9 cellular contexts compared by ENCODE assay signal in genomic region chr1:61053281-61053711, GRCh38. TPM values are rescaled to one million over a fixed set of nuclear protein-coding genes. Genes with fewer than 3 reads are reported as not detected.
DNase-seq lines count a peak whose midpoint lies in the region; ATAC-seq, FAIRE-seq and TF ChIP-seq lines count a peak whose summit lies in the region.
"Had no signal": no experiment of that assay in that cellular context is flagged by ENCODE, and none has a peak within 500 bp of the region (broad histone marks: within the 10 kb centered on the region; RNA-seq: fewer than 3 reads in every experiment).

No MANE protein-coding gene starts in this region.

- FAIRE-seq in small intestine (lab: Jason Lieb, UNC): no peak
- FAIRE-seq: TTC549 had no signal

- H3K36me3 ChIP-seq in thyroid gland (no peaks in the 10 kb centered on the region), small intestine (ENCODE audit: control insufficient read depth in 2 of 2, insufficient read depth in 2 of 2, low read length in 2 of 2) (no peaks in the 10 kb centered on the region)

- intact Hi-C loops in thyroid gland (cut with DNase I): loop anchor here (2.0 to 5.0 kb wide), 3 partner anchors 30 to 399 kb away; partner anchors contain the start of gene NFIA

- peaks cover 39% of the 10 kb centered on the region for H3K4me1 Mint-ChIP-seq in activated T-cell treated with anti-CD3 and anti-CD28 coated beads, Interleukin-2, amount 50 U/mL, for 4 hours (ENCODE audit: low read depth)

- WGBS in thyroid gland, 2 donors: 18% methylated on average over 6 of the region's 6 CpGs
- 26 to 30% (median 28%) methylated on average over 6 of the region's 6 CpGs for WGBS in small intestine, 3 donors

- H3K27me3 ChIP-seq in thyroid gland: no peaks in the 10 kb centered on the region
- peaks cover 0 to 3% of the 10 kb centered on the region in 2 donors for H3K27me3 ChIP-seq in small intestine (ENCODE audit: control insufficient read depth in 2 of 2, insufficient read depth in 2 of 2, low read length in 2 of 2)

- no peak for TF ChIP-seq CTCF in thyroid gland (IDR thresholded peaks at IDR 0.05)

- peak overlapping the region in 2 of 3 donors; percentile 28 to 39 for H3K4me3 ChIP-seq in thyroid gland (replicated peaks in 1 of 3)
- H3K4me3 ChIP-seq in small intestine (ENCODE audit: low read depth in 1 of 2, low read length in 2 of 2): peak overlapping the region in 1 of 2 donors; percentile 40

- no peak for TF ChIP-seq POLR2A in thyroid gland (IDR thresholded peaks at IDR 0.05)

- H3K9me3 ChIP-seq in thyroid gland: no peaks in the 10 kb centered on the region
- no peaks in the 10 kb centered on the region for H3K9me3 ChIP-seq in small intestine (ENCODE audit: control insufficient read depth, low read depth)

- no peak for ATAC-seq in activated T-cell treated with anti-CD3 and anti-CD28 coated beads, Interleukin-2, amount 50 U/mL, for 4 hours
- ATAC-seq in GM18909 (IDR thresholded peaks at IDR 0.05; ENCODE audit: poor library complexity, unreplicated experiment): no peak

- no peaks in the 10 kb centered on the region for H3K9me3 Mint-ChIP-seq in activated T-cell treated with anti-CD3 and anti-CD28 coated beads, Interleukin-2, amount 50 U/mL, for 4 hours

- no peaks in the 10 kb centered on the region for H3K36me3 Mint-ChIP-seq in activated T-cell treated with anti-CD3 and anti-CD28 coated beads, Interleukin-2, amount 50 U/mL, for 4 hours (ENCODE audit: insufficient read depth)

- DNase-seq in activated T-cell treated with anti-CD3 and anti-CD28 coated beads, Interleukin-2, amount 50 U/mL, for 4 hours: no peak
- DNase-seq in activated T-cell treated with anti-CD3 and anti-CD28 coated beads, Interleukin-2, amount 50 U/mL, for 1 hour: no peak
- DNase-seq in caudate nucleus (lab: John Stamatoyannopoulos, UW): no peak
- DNase-seq in medulla oblongata (ENCODE audit: extremely low spot score): peak; percentile 45
- DNase-seq in thyroid gland: no peak
- no peak for DNase-seq in small intestine
- no peak for DNase-seq in hepatic stellate cell (ENCODE audit: low spot score)

- peak overlapping the region; percentile 79 for H3K4me3 Mint-ChIP-seq in activated T-cell treated with anti-CD3 and anti-CD28 coated beads, Interleukin-2, amount 50 U/mL, for 4 hours

- H3K4me1 ChIP-seq in thyroid gland (peaks cover 45 to 55% of the 10 kb centered on the region in 2 donors), small intestine (ENCODE audit: control insufficient read depth in 2 of 2, insufficient read depth in 1 of 2, low read depth in 1 of 2, low read length in 1 of 2) (peaks cover 0 to 10% of the 10 kb centered on the region in 2 donors)

- H3K27ac ChIP-seq in caudate nucleus (ENCODE audit: low read depth, low read length): peak overlapping the region; percentile 94
- peak overlapping the region; percentile 96 to 99 (median 98) for H3K27ac ChIP-seq in thyroid gland
- no peak overlapping the region for H3K27ac ChIP-seq in small intestine (ENCODE audit: low read depth in 1 of 2, low read length in 1 of 2)

- H3K27me3 Mint-ChIP-seq in activated T-cell treated with anti-CD3 and anti-CD28 coated beads, Interleukin-2, amount 50 U/mL, for 4 hours (ENCODE audit: low read depth): peaks cover 57% of the 10 kb centered on the region

RNA-seq across cellular contexts. Expression of gene NFIA, which starts 29.1 kb away (rescaled TPM):
- 1 to 10 TPM; 2.7 to 6.9 (median 5.8) TPM for total RNA-seq in activated T-cell treated with anti-CD3 and anti-CD28 coated beads, Interleukin-2, amount 50 U/mL, for 4 hours
- 100 to 1,000 TPM; 105 to 149 (median 118) TPM for total RNA-seq in thyroid gland
- 1 to 10 TPM; 1.6 to 9.7 (median 2.5) TPM for polyA plus RNA-seq in small intestine

Comparison
In these comparisons a context has a peak if more than half of its experiments do, and no peak if none do; other contexts are left out.
1. H3K27ac ChIP-seq: peak in caudate nucleus (single experiment) and thyroid gland (3 of 3); none in small intestine (0 of 2).
2. RNA of gene NFIA, which starts 29.1 kb away (total RNA-seq): 105 to 149 TPM in thyroid gland; 2.7 to 6.9 TPM in activated T-cell treated with anti-CD3 and anti-CD28 coated beads, Interleukin-2, amount 50 U/mL, for 4 hours; every median in the first group is over 10 times any median in the second.